Comparison of ENCODE assay signal across 17 cellular contexts in the genomic region with DNA sequence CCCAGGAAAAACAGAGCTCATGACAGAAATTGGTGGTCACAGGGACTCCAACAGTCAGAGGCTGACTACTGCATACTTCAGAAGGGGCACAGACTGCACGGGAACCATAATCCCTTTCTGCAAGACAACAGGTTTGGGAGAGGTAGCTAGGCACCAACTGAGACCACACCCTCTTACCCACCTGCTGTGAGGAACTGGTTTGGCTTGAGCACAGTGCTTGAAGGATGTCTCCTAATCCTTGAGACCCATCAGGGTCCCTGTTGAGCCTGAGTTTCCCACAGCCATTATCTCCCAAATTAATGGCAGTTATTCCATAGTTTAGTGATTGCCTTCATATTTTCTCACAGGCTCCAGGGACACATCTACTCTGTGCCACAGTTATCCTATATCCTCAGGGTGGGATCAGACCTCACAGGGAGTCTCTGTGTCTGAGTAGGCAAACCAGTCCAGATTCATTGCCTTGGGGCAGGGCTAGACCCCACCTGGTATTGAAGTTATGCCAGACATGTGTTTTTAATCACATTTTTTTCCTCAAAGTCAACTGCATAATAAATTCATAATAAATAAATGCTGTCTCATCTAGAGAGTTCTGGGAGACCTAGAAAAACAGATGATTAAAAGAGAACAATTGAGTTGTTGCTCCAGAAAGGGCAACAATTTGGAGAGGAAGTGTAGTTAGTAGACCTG. TPM values are rescaled to one million over a fixed set of nuclear protein-coding genes. Genes with fewer than 3 reads are reported as not detected.
DNase-seq lines count a peak whose midpoint lies in the region; ATAC-seq and TF ChIP-seq lines count a peak whose summit lies in the region.
"Had no signal": no experiment of that assay in that cellular context is flagged by ENCODE, and none has a peak within 500 bp of the region (broad histone marks: within the 10 kb centered on the region; RNA-seq: fewer than 3 reads in every experiment).

No MANE protein-coding gene starts in this region.

- TF ChIP-seq CTCF in mammary epithelial cell (conservative IDR thresholded peaks at IDR 0.05 in 1 of 2, IDR thresholded peaks at IDR 0.05 in 1 of 2; ENCODE audit: extremely low read depth in 1 of 2, insufficient read depth in 1 of 2, low read depth in 1 of 2, low read length in 2 of 2) (no peak), MCF 10A (IDR thresholded peaks at IDR 0.05; ENCODE audit: unreplicated experiment) (no peak), esophagus squamous epithelium (IDR thresholded peaks at IDR 0.05) (no peak), sigmoid colon (IDR thresholded peaks at IDR 0.05) (no peak)

- H3K9me3 ChIP-seq in mammary epithelial cell (replicated peaks; ENCODE audit: insufficient read depth, low read length) (no peaks in the 10 kb centered on the region), esophagus squamous epithelium (no peaks in the 10 kb centered on the region), sigmoid colon (no peaks in the 10 kb centered on the region)
- H3K9me3 ChIP-seq: esophagus muscularis mucosa, suprapubic skin had no signal

- H2AFZ ChIP-seq in mammary epithelial cell (ENCODE audit: low read depth, low read length) = no peak overlapping the region

- no peak for TF ChIP-seq EP300 in sigmoid colon (IDR thresholded peaks at IDR 0.05)

- CTCF ChIA-PET in mammary epithelial cell (lab: Charles Lee; ENCODE audit: low non-redundant PET) = no interaction called here
- CTCF ChIA-PET in MCF 10A (lab: Yijun Ruan, JAX) = interaction anchor here (0.5 to 2.4 kb wide), 5 partner anchors 26 to 224 kb away, joined by 3 to 18 read pairs (median 3); no protein-coding TSS in a partner anchor

- DNase-seq in mammary epithelial cell (peak; percentile 73), MCF 10A (ENCODE audit: unreplicated experiment) (no peak), RPMI7951 (ENCODE audit: low read depth) (peak; percentile 87), esophagus squamous epithelium (lab: John Stamatoyannopoulos, UW) (no peak), sigmoid colon (no peak), ACHN (no peak), left colon (no peak), NCI-H510A treated with DMSO at 0.1 percent for 48 hours (lab: John Stamatoyannopoulos, UW) (no peak)
- DNase-seq: activated CD8-positive, alpha-beta T cell treated with anti-CD3 and anti-CD28 coated beads for 36 hours; activated effector memory CD4-positive, alpha-beta T cell treated with Interleukin-2 at 50 U/mL for 16 hours; anterior cingulate cortex; hypothalamus; MV-4-11 had no signal

- no peak for TF ChIP-seq POLR2A in esophagus squamous epithelium (IDR thresholded peaks at IDR 0.05)
- TF ChIP-seq POLR2A in sigmoid colon (IDR thresholded peaks at IDR 0.05) = no peak

- H3K9me3 Mint-ChIP-seq in MCF 10A (ENCODE audit: unreplicated experiment) = no peaks in the 10 kb centered on the region
- H3K9me3 Mint-ChIP-seq: activated CD8-positive, alpha-beta T cell treated with anti-CD3 and anti-CD28 coated beads for 36 hours; nephron had no signal

- H3K9ac ChIP-seq in mammary epithelial cell (ENCODE audit: insufficient read depth, low read length) = no peak overlapping the region

- dilution Hi-C loops in mammary epithelial cell (cut with HindIII; ENCODE audit: low sequenced_read_pairs) = loop anchor here (5.0 kb wide), 1 partner anchor 69 kb away; no protein-coding TSS in a partner anchor

- no peaks in the 10 kb centered on the region for H3K27me3 Mint-ChIP-seq in MCF 10A (ENCODE audit: insufficient read depth, unreplicated experiment)

- in situ Hi-C loops in mammary epithelial cell (cut with MboI; ENCODE audit: low sequenced_read_pairs in 2 of 2) = no loop called here
- in situ Hi-C loops in ACHN (cut with HindIII; ENCODE audit: low pct_ligation_motif_present, low pct_unique_long_range_greater_than_20kb, low sequenced_read_pairs) = no loop called here

- POLR2A ChIA-PET in MCF 10A (lab: Yijun Ruan, JAX) = interaction anchor here (1.0 to 5.2 kb wide), 4 partner anchors 10 to 39 kb away, joined by 3 to 43 read pairs (median 23); a partner anchor contains a TSS

- no peak for ATAC-seq in left colon

- no peak overlapping the region for H3K27ac Mint-ChIP-seq in MCF 10A (ENCODE audit: low read depth, unreplicated experiment)
- H3K27ac Mint-ChIP-seq: activated CD8-positive, alpha-beta T cell treated with anti-CD3 and anti-CD28 coated beads for 36 hours had no signal

- no peaks in the 10 kb centered on the region for H4K20me1 ChIP-seq in mammary epithelial cell (ENCODE audit: insufficient read depth, low read length)

- peaks cover 42% of the 10 kb centered on the region for H3K4me1 Mint-ChIP-seq in MCF 10A (ENCODE audit: insufficient read depth, unreplicated experiment)

- peaks cover 62% of the 10 kb centered on the region for H3K4me1 ChIP-seq in mammary epithelial cell (ENCODE audit: insufficient read depth, low read length)
- H3K4me1 ChIP-seq in esophagus squamous epithelium = peaks cover 19 to 78% (median 27%) of the 10 kb centered on the region in 3 donors
- peaks cover 0 to 5% (median 0%) of the 10 kb centered on the region in 4 donors for H3K4me1 ChIP-seq in sigmoid colon
- H3K4me1 ChIP-seq: esophagus muscularis mucosa had no signal

- peak overlapping the region; percentile 25 for H3K4me2 ChIP-seq in mammary epithelial cell (ENCODE audit: insufficient read depth, low read depth, low read length)

- intact Hi-C loops in mammary epithelial cell (cut with micrococcal nuclease) (no loop called here), MCF 10A (cut with micrococcal nuclease) (no loop called here), esophagus squamous epithelium (cut with DNase I) (no loop called here), sigmoid colon (cut with DNase I) (no loop called here), left colon (cut with DNase I, micrococcal nuclease) (no loop called here)

- H3K79me2 ChIP-seq in mammary epithelial cell (ENCODE audit: insufficient read depth, low read length) = no peaks in the 10 kb centered on the region

- H3K27me3 ChIP-seq in mammary epithelial cell (ENCODE audit: insufficient read depth, low read length) = no peaks in the 10 kb centered on the region
- H3K27me3 ChIP-seq in esophagus squamous epithelium = no peaks in the 10 kb centered on the region
- no peaks in the 10 kb centered on the region for H3K27me3 ChIP-seq in sigmoid colon
- H3K27me3 ChIP-seq: esophagus muscularis mucosa, suprapubic skin had no signal

- BruUV-seq in mammary epithelial cell (replicated peaks; lab: Mats Ljungman, UMichigan) = no TSS peak
- BruUV-seq in MCF 10A (replicated peaks; lab: Mats Ljungman, UMichigan) = no TSS peak

- H3K4me3 Mint-ChIP-seq in MCF 10A (ENCODE audit: unreplicated experiment) = no peak overlapping the region
- H3K4me3 Mint-ChIP-seq: activated CD8-positive, alpha-beta T cell treated with anti-CD3 and anti-CD28 coated beads for 36 hours; nephron had no signal

- H3K36me3 Mint-ChIP-seq in MCF 10A (ENCODE audit: insufficient read depth, unreplicated experiment) = no peaks in the 10 kb centered on the region

- H3K27ac ChIP-seq in mammary epithelial cell (ENCODE audit: insufficient read depth, low read depth, low read length) = peak overlapping the region; percentile 27
- H3K27ac ChIP-seq in esophagus squamous epithelium = peak overlapping the region in 3 of 4 donors; percentile 6 to 69 (median 11)
- H3K27ac ChIP-seq in sigmoid colon = no peak overlapping the region
- H3K27ac ChIP-seq: esophagus muscularis mucosa, suprapubic skin had no signal

- H3K4me3 ChIP-seq in mammary epithelial cell (replicated peaks in 1 of 3; ENCODE audit: insufficient read depth in 1 of 3, low read depth in 2 of 3, low read length in 3 of 3) (no peak overlapping the region), esophagus squamous epithelium (no peak overlapping the region), sigmoid colon (no peak overlapping the region)
- H3K4me3 ChIP-seq: esophagus muscularis mucosa, lung, suprapubic skin had no signal

- H3K36me3 ChIP-seq in mammary epithelial cell (ENCODE audit: insufficient read depth, low read length) = no peaks in the 10 kb centered on the region
- H3K36me3 ChIP-seq in esophagus squamous epithelium = no peaks in the 10 kb centered on the region
- H3K36me3 ChIP-seq in sigmoid colon = no peaks in the 10 kb centered on the region
- H3K36me3 ChIP-seq: esophagus muscularis mucosa, suprapubic skin had no signal

- 86% methylated on average over 1 of the region's 1 CpG for WGBS in mammary epithelial cell (ENCODE audit: low coverage, missing lambda C conversion rate)
- WGBS in esophagus squamous epithelium, 2 donors = 11 to 46% methylated on average over 1 of the region's 1 CpG
- WGBS in sigmoid colon, 2 donors = 57 to 65% methylated on average over 1 of the region's 1 CpG

RNA-seq across cellular contexts. Expression of a gene that starts 9.3 kb away (rescaled TPM):
- total RNA-seq in mammary epithelial cell (100 to 1,000 TPM; 397 to 459 TPM), MCF 10A (2022) (351 and 393 TPM in 2 replicates), esophagus squamous epithelium (100 to 1,000 TPM; 324 to 489 (median 375) TPM), sigmoid colon (100 to 1,000 TPM; 225 to 348 (median 247) TPM), left colon (100 to 1,000 TPM; 399 TPM)
- polyA plus RNA-seq in mammary epithelial cell (339 TPM), sigmoid colon (100 to 1,000 TPM; 138 to 151 (median 147) TPM)
- 359 TPM for polyA minus RNA-seq in mammary epithelial cell
- 102 and 134 TPM in 2 replicates for total RNA-seq in RPMI7951 (2014; rRNA removed; shearing (Covaris generic))

Comparison
In these comparisons a context has a peak if more than half of its experiments do, and no peak if none do; other contexts are left out.
1. DNase-seq: peak in mammary epithelial cell (single experiment) and RPMI7951 (single experiment); none in MCF 10A (single experiment), esophagus squamous epithelium (single experiment), sigmoid colon (single experiment), ACHN (single experiment), left colon (0 of 2) and NCI-H510A treated with DMSO at 0.1 percent for 48 hours (single experiment).
2. H3K27ac ChIP-seq: peak in mammary epithelial cell (single experiment) and esophagus squamous epithelium (3 of 4); none in sigmoid colon (0 of 4).